10 cellular contexts compared by ENCODE assay signal in genomic region chr1:46612937-46613660, GRCh38. TPM values are rescaled to one million over a fixed set of nuclear protein-coding genes. Genes with fewer than 3 reads are reported as not detected.
DNase-seq lines count a peak whose midpoint lies in the region; ATAC-seq and TF ChIP-seq lines count a peak whose summit lies in the region.
"Had no signal": no experiment of that assay in that cellular context is flagged by ENCODE, and none has a peak within 500 bp of the region (broad histone marks: within the 10 kb centered on the region; RNA-seq: fewer than 3 reads in every experiment).

No MANE protein-coding gene starts in this region.

- H3K4me2 ChIP-seq in neural progenitor cell = peak overlapping the region; percentile 71

- H3K36me3 Mint-ChIP-seq in activated naive CD8-positive, alpha-beta T cell = peaks cover 3% of the 10 kb centered on the region
- H3K36me3 Mint-ChIP-seq in activated naive CD8-positive, alpha-beta T cell treated with anti-CD3 and anti-CD28 coated beads for 36 hours = peaks cover 2% of the 10 kb centered on the region
- H3K36me3 Mint-ChIP-seq in neural progenitor cell (peaks cover 2% of the 10 kb centered on the region), HFFc6 (ENCODE audit: low read depth) (peaks cover 24% of the 10 kb centered on the region)

- no peak for ATAC-seq in HG02610 (IDR thresholded peaks at IDR 0.05; ENCODE audit: unreplicated experiment)

- no peak overlapping the region for H3K9ac ChIP-seq in neural progenitor cell

- H3K79me2 ChIP-seq in neural progenitor cell (ENCODE audit: low read depth) = no peaks in the 10 kb centered on the region

- H3K4me1 Mint-ChIP-seq in activated naive CD8-positive, alpha-beta T cell (ENCODE audit: low read depth) = peaks cover 53% of the 10 kb centered on the region
- peaks cover 34% of the 10 kb centered on the region for H3K4me1 Mint-ChIP-seq in activated naive CD8-positive, alpha-beta T cell treated with anti-CD3 and anti-CD28 coated beads for 36 hours
- H3K4me1 Mint-ChIP-seq in neural progenitor cell = peaks cover 23% of the 10 kb centered on the region
- H3K4me1 Mint-ChIP-seq in HFFc6 (ENCODE audit: low read depth) = peaks cover 48% of the 10 kb centered on the region

- no peak for TF ChIP-seq POLR2A in uterus (IDR thresholded peaks at IDR 0.05)

- H3K4me3 Mint-ChIP-seq in activated naive CD8-positive, alpha-beta T cell = peak overlapping the region; percentile 14
- H3K4me3 Mint-ChIP-seq in activated naive CD8-positive, alpha-beta T cell treated with anti-CD3 and anti-CD28 coated beads for 36 hours = no peak overlapping the region
- peak overlapping the region; percentile 63 for H3K4me3 Mint-ChIP-seq in neural progenitor cell
- no peak overlapping the region for H3K4me3 Mint-ChIP-seq in HFFc6

- TF ChIP-seq CTCF in fibroblast of villous mesenchyme (IDR thresholded peaks at IDR 0.05; ENCODE audit: insufficient read depth, low read depth, low read length) (no peak), neural progenitor cell (IDR thresholded peaks at IDR 0.05) (no peak), uterus (IDR thresholded peaks at IDR 0.05) (no peak), HFFc6 (IDR thresholded peaks at IDR 0.05) (no peak)

- peaks cover 30% of the 10 kb centered on the region for H3F3A ChIP-seq in neural progenitor cell (ENCODE audit: low read depth)

- H3K36me3 ChIP-seq in neural progenitor cell = no peaks in the 10 kb centered on the region
- no peaks in the 10 kb centered on the region for H3K36me3 ChIP-seq in uterus

- H2AFZ ChIP-seq in neural progenitor cell (replicated peaks) = peak overlapping the region; percentile 37

- H4K20me1 ChIP-seq in neural progenitor cell (ENCODE audit: low read depth) = no peaks in the 10 kb centered on the region

- intact Hi-C loops in uterus (cut with DNase I; ENCODE audit: low total_unique reads) = no loop called here

- H3K9me3 Mint-ChIP-seq in activated naive CD8-positive, alpha-beta T cell (ENCODE audit: low read depth) = no peaks in the 10 kb centered on the region
- no peaks in the 10 kb centered on the region for H3K9me3 Mint-ChIP-seq in activated naive CD8-positive, alpha-beta T cell treated with anti-CD3 and anti-CD28 coated beads for 36 hours
- H3K9me3 Mint-ChIP-seq in neural progenitor cell = no peaks in the 10 kb centered on the region
- H3K9me3 Mint-ChIP-seq in HFFc6 = no peaks in the 10 kb centered on the region

- H3K27me3 ChIP-seq in neural progenitor cell (peaks cover 15% of the 10 kb centered on the region), uterus (no peaks in the 10 kb centered on the region)

- H3K9me3 ChIP-seq in neural progenitor cell (ENCODE audit: low read depth) (no peaks in the 10 kb centered on the region), uterus (no peaks in the 10 kb centered on the region)

- H3K27ac ChIP-seq in neural progenitor cell (peak overlapping the region; percentile 17), uterus (peak overlapping the region; percentile 68 to 70)

- H3K27ac Mint-ChIP-seq in activated naive CD8-positive, alpha-beta T cell = no peak overlapping the region
- H3K27ac Mint-ChIP-seq in activated naive CD8-positive, alpha-beta T cell treated with anti-CD3 and anti-CD28 coated beads for 36 hours = no peak overlapping the region
- H3K27ac Mint-ChIP-seq in neural progenitor cell = peak overlapping the region; percentile 92
- H3K27ac Mint-ChIP-seq in HFFc6 = no peak overlapping the region

- peaks cover 28% of the 10 kb centered on the region for H3K4me1 ChIP-seq in neural progenitor cell
- peaks cover 0 to 13% of the 10 kb centered on the region in 2 donors for H3K4me1 ChIP-seq in uterus

- DNase-seq in activated naive CD8-positive, alpha-beta T cell treated with anti-CD3 and anti-CD28 coated beads for 36 hours = no peak
- DNase-seq in fibroblast of villous mesenchyme (ENCODE audit: low read depth) = no peak
- peak; percentile 77 for DNase-seq in neural progenitor cell (ENCODE audit: low spot score)
- no peak for DNase-seq in uterus
- no peak for DNase-seq in HFFc6
- no peak for DNase-seq in HUDEP-2 (lab: John Stamatoyannopoulos, UW; ENCODE audit: unreplicated experiment in 76 of 76)
- DNase-seq: kidney glomerular epithelial cell, NCI-H1436 treated with DMSO at 0.1 percent for 48 hours had no signal

- H3K4me3 ChIP-seq in fibroblast of villous mesenchyme (ENCODE audit: low read depth, low read length) (peak overlapping the region; percentile 32), neural progenitor cell (peak overlapping the region; percentile 17), uterus (peak overlapping the region in 1 of 2 donors; percentile 6)

- H3K27me3 Mint-ChIP-seq in activated naive CD8-positive, alpha-beta T cell = no peaks in the 10 kb centered on the region
- no peaks in the 10 kb centered on the region for H3K27me3 Mint-ChIP-seq in activated naive CD8-positive, alpha-beta T cell treated with anti-CD3 and anti-CD28 coated beads for 36 hours
- H3K27me3 Mint-ChIP-seq in neural progenitor cell (ENCODE audit: insufficient read depth, low read depth) (peaks cover 11% of the 10 kb centered on the region), HFFc6 (ENCODE audit: insufficient read depth) (no peaks in the 10 kb centered on the region)

RNA-seq across cellular contexts. Expression of gene MOB3C, which starts 3.5 kb away (rescaled TPM):
- 1 to 10 TPM; 8.7 TPM for total RNA-seq in activated naive CD8-positive, alpha-beta T cell treated with anti-CD3 and anti-CD28 coated beads for 36 hours
- total RNA-seq in fibroblast of villous mesenchyme (5.2 and 8.6 TPM in 2 replicates), neural progenitor cell (ENCODE audit: low replicate concordance) (1.1 and 2.3 TPM in 2 replicates), uterus (10 to 100 TPM in 3 of 4 donors, 1 to 10 TPM in 1; 6.9 to 22.5 (median 16.6) TPM)
- 1 to 10 TPM; 6.3 to 8.5 (median 7.2) TPM for total RNA-seq in HFFc6 (2021; fragmentation: NEBNext Ultra II Directional; extraction: Animal tissue kit (Norgen Biotek cat#: 25700))

RNA-seq across cellular contexts. Expression of gene MKNK1, which starts 9.0 kb away (rescaled TPM):
- total RNA-seq in activated naive CD8-positive, alpha-beta T cell treated with anti-CD3 and anti-CD28 coated beads for 36 hours = 10 to 100 TPM; 23.0 to 23.4 TPM
- total RNA-seq in fibroblast of villous mesenchyme = 14.7 and 19.6 TPM in 2 replicates
- 10.5 and 16.4 TPM in 2 replicates for total RNA-seq in neural progenitor cell (ENCODE audit: low replicate concordance)
- 10 to 100 TPM in 3 of 4 donors, 1 to 10 TPM in 1; 4.9 to 53.0 (median 24.3) TPM for total RNA-seq in uterus
- total RNA-seq in HFFc6 (2021; fragmentation: NEBNext Ultra II Directional; extraction: Animal tissue kit (Norgen Biotek cat#: 25700)) = 10 to 100 TPM; 18.0 to 24.3 (median 22.3) TPM

RNA-seq across cellular contexts. Expression of gene ATPAF1, which starts 55.1 kb away (rescaled TPM):
- 10 to 100 TPM; 45.0 to 46.6 TPM for total RNA-seq in activated naive CD8-positive, alpha-beta T cell treated with anti-CD3 and anti-CD28 coated beads for 36 hours
- total RNA-seq in fibroblast of villous mesenchyme (43.8 and 66.1 TPM in 2 replicates), neural progenitor cell (ENCODE audit: low replicate concordance) (65.1 and 79.3 TPM in 2 replicates), uterus (10 to 100 TPM in 3 of 4 donors, 1 to 10 TPM in 1; 8.2 to 59.7 (median 40.8) TPM)
- total RNA-seq in HFFc6 (2021; fragmentation: NEBNext Ultra II Directional; extraction: Animal tissue kit (Norgen Biotek cat#: 25700)) = 10 to 100 TPM; 32.7 to 42.9 (median 41.5) TPM

RNA-seq across cellular contexts. Expression of gene TEX38, which starts 58.6 kb away (rescaled TPM):
- not detected for total RNA-seq in activated naive CD8-positive, alpha-beta T cell treated with anti-CD3 and anti-CD28 coated beads for 36 hours
- total RNA-seq in fibroblast of villous mesenchyme (under 0.01 TPM in 1 of 2 replicates, not detected in the other), neural progenitor cell (ENCODE audit: low replicate concordance) (not detected in 2 replicates), uterus (not detected)
- total RNA-seq in HFFc6 (2021; fragmentation: NEBNext Ultra II Directional; extraction: Animal tissue kit (Norgen Biotek cat#: 25700)) = under 1 TPM in 1 of 6 experiments, not detected in 5; 0.24 TPM

Comparison
In these comparisons a context has a peak if more than half of its experiments do, and no peak if none do; other contexts are left out.
1. H3K4me3 Mint-ChIP-seq: peak in activated naive CD8-positive, alpha-beta T cell (single experiment) and neural progenitor cell (single experiment); none in activated naive CD8-positive, alpha-beta T cell treated with anti-CD3 and anti-CD28 coated beads for 36 hours (single experiment) and HFFc6 (single experiment).